13 cellular contexts compared by ENCODE assay signal in the genomic region with DNA sequence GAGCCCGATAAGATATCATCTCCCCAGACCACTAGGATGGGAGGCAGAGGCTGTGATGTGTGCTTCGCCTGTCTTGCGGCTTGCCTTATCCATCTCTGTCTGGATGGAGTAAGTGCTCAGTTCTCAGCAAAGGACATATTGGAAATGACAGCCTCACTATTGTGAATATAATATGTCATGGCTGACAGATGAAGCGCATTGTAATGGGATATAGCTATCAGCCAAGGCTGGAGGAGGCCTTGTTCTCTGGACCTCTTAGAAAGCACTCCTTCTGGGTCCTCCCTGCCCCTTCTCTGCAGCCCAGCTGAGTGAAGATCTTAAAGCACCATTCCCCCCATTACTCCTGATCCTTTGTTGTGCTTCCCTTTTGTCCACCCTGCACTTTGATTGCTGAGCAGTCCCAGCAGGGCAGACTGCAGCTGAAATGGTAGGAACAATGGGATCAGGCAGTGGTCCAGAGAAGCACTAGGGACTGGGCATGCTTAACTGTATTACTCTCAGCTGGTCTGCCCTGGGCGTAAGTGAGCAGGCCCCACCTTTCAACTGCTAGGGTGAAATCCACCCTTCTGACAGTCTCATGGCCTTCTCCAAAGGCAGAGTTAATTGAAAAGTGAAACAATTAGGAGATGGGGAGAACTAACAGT.
A peak's percentile ranks its signal among the peaks of the same experiment; 100 is the strongest.
DNase-seq lines count a peak whose midpoint lies in the region; ATAC-seq lines count a peak whose summit lies in the region.
"Had no signal": no experiment of that assay in that cellular context is flagged by ENCODE, and none has a peak within 500 bp of the region (broad histone marks: within the 10 kb centered on the region; RNA-seq: fewer than 3 reads in every experiment).

No MANE protein-coding gene starts in this region.

- DNase-seq in COLO668 (lab: John Stamatoyannopoulos, UW; ENCODE audit: unreplicated experiment) = peak; percentile 55
- DNase-seq in NCI-H1092 treated with DMSO at 0.1 percent for 48 hours (lab: John Stamatoyannopoulos, UW) = peak; percentile 99
- DNase-seq in NCI-H748 treated with DMSO at 0.1 percent for 48 hours (lab: John Stamatoyannopoulos, UW) = peak; percentile 98
- no peak for DNase-seq in left lobe of liver (ENCODE audit: low spot score)
- DNase-seq in NOMO-1 treated with dmso at 0.1 percent for 144 hours (lab: John Stamatoyannopoulos, UW; ENCODE audit: unreplicated experiment) = no peak
- DNase-seq in NK-92 treated with Interleukin-12 subunit alpha and Interleukin-12 subunit beta, amount 100 ng/mL, for 24 hours (lab: John Stamatoyannopoulos, UW) = no peak
- DNase-seq: activated gamma-delta T cell treated with Interleukin-2 at 50 U/mL for 16 hours; foreskin melanocyte; NCI-H1048; PC-9; stimulated activated CD4-positive, alpha-beta T cell treated with anti-CD3 and anti-CD28 coated beads, Interleukin-15, amount 100 ng/mL, for 24 hours had no signal

- ATAC-seq in left lobe of liver (peak; percentile 15), HG03280 (IDR thresholded peaks at IDR 0.05; ENCODE audit: unreplicated experiment) (no peak), HG02938 (IDR thresholded peaks at IDR 0.05; ENCODE audit: unreplicated experiment) (no peak)

Comparison
In these comparisons a context has a peak if more than half of its experiments do, and no peak if none do; other contexts are left out.
1. DNase-seq: peak in COLO668 (single experiment), NCI-H1092 treated with DMSO at 0.1 percent for 48 hours (single experiment) and NCI-H748 treated with DMSO at 0.1 percent for 48 hours (single experiment); none in left lobe of liver (single experiment), NOMO-1 treated with dmso at 0.1 percent for 144 hours (single experiment) and NK-92 treated with Interleukin-12 subunit alpha and Interleukin-12 subunit beta, amount 100 ng/mL, for 24 hours (single experiment).